ENCODE assay signal across 9 cellular contexts in the genomic region with DNA sequence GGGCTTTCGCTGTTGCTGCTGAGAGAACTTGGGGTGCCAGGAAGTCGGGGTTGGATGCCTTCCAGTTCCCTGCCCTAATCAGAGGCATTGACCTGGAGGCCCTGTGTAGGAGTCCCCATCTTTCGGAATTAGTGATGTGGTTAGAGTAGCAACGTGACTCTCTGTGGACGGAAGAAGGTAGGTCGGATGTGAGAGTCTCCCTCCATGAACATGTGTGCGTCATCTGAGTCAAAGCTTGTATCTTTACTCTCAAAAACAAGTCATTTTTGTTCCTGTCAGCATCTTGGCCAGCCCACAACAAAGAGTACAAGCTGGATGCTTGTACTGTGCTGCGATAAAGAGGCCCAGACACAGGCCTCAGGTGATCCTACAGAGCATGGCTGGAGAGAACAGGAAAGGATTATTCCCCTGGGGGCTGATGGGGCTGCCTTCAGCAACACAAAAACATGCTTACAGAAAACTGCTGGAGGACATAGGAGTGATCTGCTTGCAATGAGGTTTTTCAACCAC. TPM values are rescaled to one million over a fixed set of nuclear protein-coding genes. Genes with fewer than 3 reads are reported as not detected.
A peak's percentile ranks its signal among the peaks of the same experiment; 100 is the strongest.
DNase-seq lines count a peak whose midpoint lies in the region; ATAC-seq, FAIRE-seq and TF ChIP-seq lines count a peak whose summit lies in the region.
"Had no signal": no experiment of that assay in that cellular context is flagged by ENCODE, and none has a peak within 500 bp of the region (broad histone marks: within the 10 kb centered on the region; RNA-seq: fewer than 3 reads in every experiment).

No MANE protein-coding gene starts in this region.

- DNase-seq in activated CD8-positive, alpha-beta memory T cell treated with anti-CD3 and anti-CD28 coated beads for 1 hour (ENCODE audit: extremely low read depth in 1 of 2, low read depth in 1 of 2), result peak; percentile 33 to 50
- DNase-seq in small intestine, result peak; percentile 74
- DNase-seq in DMS153 (lab: John Stamatoyannopoulos, UW), result no peak
- DNase-seq in G401 (ENCODE audit: low spot score), result no peak
- DNase-seq in NK-92 treated with Interleukin-12 subunit alpha and Interleukin-12 subunit beta, amount 100 ng/mL, for 24 hours (lab: John Stamatoyannopoulos, UW), result no peak
- no peak for DNase-seq in RWPE1 (ENCODE audit: low spot score)

- H3K27me3 ChIP-seq in small intestine (ENCODE audit: control insufficient read depth in 2 of 2, insufficient read depth in 2 of 2, low read length in 2 of 2), result no peaks in the 10 kb centered on the region

- POLR2A ChIA-PET in RWPE1 (lab: Yijun Ruan, JAX; ENCODE audit: low non-redundant PET), result no interaction called here

- H3K9me3 ChIP-seq in small intestine (ENCODE audit: control insufficient read depth, low read depth), result no peaks in the 10 kb centered on the region

- H3K4me3 ChIP-seq in small intestine (ENCODE audit: low read depth in 1 of 2, low read length in 2 of 2), result no peak overlapping the region

- ATAC-seq in GM19328 (IDR thresholded peaks at IDR 0.05; ENCODE audit: unreplicated experiment) (peak; percentile 97), HG03159 (IDR thresholded peaks at IDR 0.05; ENCODE audit: unreplicated experiment) (peak; percentile 96)

- TF ChIP-seq CTCF in RWPE1 (conservative IDR thresholded peaks at IDR 0.05; ENCODE audit: low read depth), result no peak

- in situ Hi-C loops in G401 (cut with HindIII; ENCODE audit: low sequenced_read_pairs), result no loop called here

- H3K27ac ChIP-seq in small intestine (ENCODE audit: low read depth in 1 of 2, low read length in 1 of 2) (peak overlapping the region in 1 of 2 donors; percentile 90), RWPE1 (no peak overlapping the region)

- WGBS in small intestine, 3 donors, result 62 to 79% (median 74%) methylated on average over 8 of the region's 8 CpGs

- CTCF ChIA-PET in RWPE1 (lab: Yijun Ruan, JAX), result interaction anchor here (0.6 kb wide), 1 partner anchor 143 kb away, joined by 3 read pairs; no protein-coding TSS in a partner anchor

- FAIRE-seq in small intestine (lab: Jason Lieb, UNC), result no peak

- H3K36me3 ChIP-seq in small intestine (ENCODE audit: control insufficient read depth in 2 of 2, insufficient read depth in 2 of 2, low read length in 2 of 2), result no peaks in the 10 kb centered on the region

- no peaks in the 10 kb centered on the region for H3K4me1 ChIP-seq in small intestine (ENCODE audit: control insufficient read depth in 2 of 2, insufficient read depth in 1 of 2, low read depth in 1 of 2, low read length in 1 of 2)

RNA-seq across cellular contexts. Expression of a gene that starts 31.0 kb away (rescaled TPM):
- polyA plus RNA-seq in small intestine, result 1 to 10 TPM in 1 of 3 donors, under 1 TPM in 1, not detected in 1; 0.54 to 5.1 TPM
- not detected in 2 replicates for total RNA-seq in G401 (2014; rRNA removed; shearing (Covaris generic))
- total RNA-seq: LHCN-M2 had no signal

RNA-seq across cellular contexts. Expression of a gene that starts 32.7 kb away (rescaled TPM):
- not detected for polyA plus RNA-seq in small intestine
- total RNA-seq in G401 (2014; rRNA removed; shearing (Covaris generic)), result not detected in 2 replicates
- total RNA-seq: LHCN-M2 had no signal

Comparison
In these comparisons a context has a peak if more than half of its experiments do, and no peak if none do; other contexts are left out.
1. DNase-seq: peak in activated CD8-positive, alpha-beta memory T cell treated with anti-CD3 and anti-CD28 coated beads for 1 hour (2 of 2) and small intestine (single experiment); none in DMS153 (single experiment), G401 (single experiment), NK-92 treated with Interleukin-12 subunit alpha and Interleukin-12 subunit beta, amount 100 ng/mL, for 24 hours (single experiment) and RWPE1 (single experiment).